1 cellular context compared by ENCODE assay signal in the genomic region with DNA sequence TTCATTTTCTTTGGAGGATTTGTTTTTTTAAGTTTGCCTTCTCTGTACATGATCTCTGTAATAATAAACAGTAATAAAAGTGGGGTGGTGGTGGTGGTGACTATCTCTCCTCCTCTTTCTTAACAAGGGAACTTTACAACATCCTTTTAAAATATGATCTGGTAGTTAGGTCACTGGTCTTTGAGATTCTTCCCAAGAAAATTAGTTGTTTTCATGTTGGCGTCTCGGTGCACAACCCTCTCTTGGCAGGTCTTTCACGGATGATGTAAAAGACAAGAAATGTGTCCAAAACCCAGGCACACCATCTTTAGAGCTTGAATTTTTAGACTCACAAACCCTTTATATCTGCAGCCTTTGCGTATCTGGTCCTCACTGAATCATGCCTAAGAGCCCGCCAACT.
TF ChIP-seq lines count a peak whose summit lies in the region.

No MANE protein-coding gene starts in this region.

TF ChIP-seq in IMR-90, 13 proteins besides CTCF, POLR2A, EP300 and RAD21:
- TF ChIP-seq CEBPB (IDR thresholded peaks at IDR 0.05; ENCODE audit: low read depth, low read length) (peak; percentile 35; the same call in 1 of the 2 replicates), MXI1 (IDR thresholded peaks at IDR 0.05; ENCODE audit: borderline replicate concordance, low read depth, low read length) (no peak)
